ENCODE assay signal across 20 cellular contexts in the genomic region with DNA sequence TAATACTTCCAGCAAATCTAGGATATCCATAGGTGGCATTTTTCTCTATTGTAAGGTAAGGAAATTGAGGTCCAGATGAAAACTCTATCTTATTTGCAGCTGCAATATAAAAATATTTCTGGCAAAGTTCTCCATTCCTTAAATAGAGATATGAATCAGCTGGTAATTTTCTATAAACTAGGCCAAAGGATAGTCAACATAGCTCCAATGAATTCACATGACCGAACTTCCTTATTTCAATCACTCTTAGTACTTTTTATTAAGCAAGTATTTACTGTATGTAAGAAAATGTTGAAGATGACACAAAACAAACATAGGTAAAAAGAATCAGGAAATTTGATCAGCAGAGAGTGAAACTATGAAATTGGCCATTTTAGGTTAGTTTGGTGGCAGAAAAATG. TPM values are rescaled to one million over a fixed set of nuclear protein-coding genes. Genes with fewer than 3 reads are reported as not detected.
A peak's percentile ranks its signal among the peaks of the same experiment; 100 is the strongest.
DNase-seq lines count a peak whose midpoint lies in the region; ATAC-seq and TF ChIP-seq lines count a peak whose summit lies in the region.
"Had no signal": no experiment of that assay in that cellular context is flagged by ENCODE, and none has a peak within 500 bp of the region (broad histone marks: within the 10 kb centered on the region; RNA-seq: fewer than 3 reads in every experiment).

No MANE protein-coding gene starts in this region.

- H3K27me3 ChIP-seq in PC-3 (ENCODE audit: low read length) = no peaks in the 10 kb centered on the region
- H3K27me3 ChIP-seq in lung (ENCODE audit: control insufficient read depth, insufficient read depth) = no peaks in the 10 kb centered on the region
- no peaks in the 10 kb centered on the region for H3K27me3 ChIP-seq in upper lobe of right lung
- no peaks in the 10 kb centered on the region for H3K27me3 ChIP-seq in PC-9 (ENCODE audit: insufficient read depth, low read depth)
- H3K27me3 ChIP-seq in smooth muscle cell (ENCODE audit: low read depth) = no peaks in the 10 kb centered on the region
- H3K27me3 ChIP-seq: BLaER1 had no signal

- DNase-seq in NOMO-1 treated with DMSO at 0.1 percent for 48 hours (lab: John Stamatoyannopoulos, UW; ENCODE audit: unreplicated experiment) = peak; percentile 36
- no peak for DNase-seq in NOMO-1 (lab: John Stamatoyannopoulos, UW; ENCODE audit: unreplicated experiment in 2 of 2)
- no peak for DNase-seq in PC-3
- no peak for DNase-seq in lung (ENCODE audit: low spot score)
- DNase-seq in upper lobe of right lung = no peak
- no peak for DNase-seq in Kasumi-1 (lab: John Stamatoyannopoulos, UW)
- DNase-seq in PC-9 = no peak
- no peak for DNase-seq in smooth muscle cell (lab: John Stamatoyannopoulos, UW; ENCODE audit: unreplicated experiment)
- DNase-seq: Caco-2; CD8-positive, alpha-beta T cell; DMS153; DND-41; GM23248; H7; HCEC 1CT had no signal

- TF ChIP-seq CTCF in PC-3 (conservative IDR thresholded peaks at IDR 0.05; ENCODE audit: low read depth, low read length) (no peak), lung (IDR thresholded peaks at IDR 0.05; ENCODE audit: control extremely low read depth, extremely low read depth) (no peak), upper lobe of right lung (IDR thresholded peaks at IDR 0.05) (no peak), PC-9 (conservative IDR thresholded peaks at IDR 0.05) (no peak), smooth muscle cell (IDR thresholded peaks at IDR 0.05; ENCODE audit: borderline replicate concordance, insufficient read depth, poor library complexity, severe bottlenecking) (no peak)

- H3F3A ChIP-seq in PC-3 (ENCODE audit: low read length, unreplicated experiment) = no peaks in the 10 kb centered on the region
- peaks cover 9% of the 10 kb centered on the region; the same call in 1 of the 2 replicates for H3F3A ChIP-seq in PC-9 (ENCODE audit: insufficient read depth, low read depth)
- no peaks in the 10 kb centered on the region for H3F3A ChIP-seq in smooth muscle cell (ENCODE audit: low read depth)

- ATAC-seq in PC-3 (peak; percentile 29; the same call in 1 of the 2 replicates), lung (ENCODE audit: insufficient read depth, low FRiP score) (peak; percentile 47), upper lobe of right lung (peak; percentile 56)
- ATAC-seq: CD8-positive, alpha-beta T cell had no signal

- POLR2A ChIA-PET in PC-3 (lab: Charles Lee; ENCODE audit: unreplicated experiment) (no interaction called here), PC-9 (lab: Charles Lee; ENCODE audit: unreplicated experiment) (no interaction called here)

- H3K79me2 ChIP-seq in PC-3 (ENCODE audit: low read length) (no peaks in the 10 kb centered on the region), PC-9 (ENCODE audit: low read depth) (no peaks in the 10 kb centered on the region), smooth muscle cell (ENCODE audit: low read depth) (no peaks in the 10 kb centered on the region)

- CTCF ChIA-PET in PC-3 (lab: Charles Lee) = no interaction called here
- CTCF ChIA-PET in PC-9 (lab: Charles Lee) = no interaction called here

- H2AFZ ChIP-seq in PC-3 (ENCODE audit: low read length) = no peak overlapping the region
- H2AFZ ChIP-seq in PC-9 = no peak overlapping the region
- no peak overlapping the region for H2AFZ ChIP-seq in smooth muscle cell (ENCODE audit: low read depth)
- H2AFZ ChIP-seq: GM23248 had no signal

- H3K27ac ChIP-seq in PC-3 (ENCODE audit: low read length) = no peak overlapping the region
- peak overlapping the region in 1 of 2 donors; percentile 40 for H3K27ac ChIP-seq in lung (ENCODE audit: low read depth in 1 of 2, low read length in 1 of 2)
- peak overlapping the region; percentile 9 for H3K27ac ChIP-seq in upper lobe of right lung
- no peak overlapping the region for H3K27ac ChIP-seq in PC-9
- no peak overlapping the region for H3K27ac ChIP-seq in smooth muscle cell (ENCODE audit: low read depth)
- H3K27ac ChIP-seq: 22Rv1, BLaER1, C4-2B, GM23248 had no signal

- no peaks in the 10 kb centered on the region for H3K36me3 ChIP-seq in PC-3 (ENCODE audit: low read depth, low read length)
- no peaks in the 10 kb centered on the region for H3K36me3 ChIP-seq in lung (ENCODE audit: control insufficient read depth in 2 of 2, insufficient read depth in 2 of 2, low read length in 2 of 2)
- H3K36me3 ChIP-seq in upper lobe of right lung = no peaks in the 10 kb centered on the region
- H3K36me3 ChIP-seq in PC-9 (ENCODE audit: low read depth) = no peaks in the 10 kb centered on the region
- H3K36me3 ChIP-seq in smooth muscle cell (ENCODE audit: low read depth) = no peaks in the 10 kb centered on the region
- H3K36me3 ChIP-seq: BLaER1 had no signal

- BruUV-seq in PC-3 (replicated peaks; lab: Mats Ljungman, UMichigan) (no TSS peak), PC-9 (replicated peaks; lab: Mats Ljungman, UMichigan) (no TSS peak)

- H3K9ac ChIP-seq in PC-3 (ENCODE audit: low read length) = no peak overlapping the region
- no peak overlapping the region for H3K9ac ChIP-seq in smooth muscle cell (ENCODE audit: low read depth)
- H3K9ac ChIP-seq: BLaER1, GM23248 had no signal

- H3K4me3 ChIP-seq in PC-3 (ENCODE audit: low read length) (no peak overlapping the region), lung (no peak overlapping the region), upper lobe of right lung (no peak overlapping the region), PC-9 (no peak overlapping the region), smooth muscle cell (no peak overlapping the region)
- H3K4me3 ChIP-seq: BLaER1, GM23248 had no signal

- H3K4me1 ChIP-seq in PC-3 (ENCODE audit: insufficient read depth, low read length) (peaks cover 14% of the 10 kb centered on the region), lung (ENCODE audit: control insufficient read depth in 2 of 2, insufficient read depth in 2 of 2, low read length in 2 of 2) (peaks cover 0 to 1% of the 10 kb centered on the region in 2 donors), upper lobe of right lung (no peaks in the 10 kb centered on the region), PC-9 (replicated peaks; ENCODE audit: insufficient read depth) (peaks cover 15% of the 10 kb centered on the region), smooth muscle cell (ENCODE audit: low read depth) (no peaks in the 10 kb centered on the region)
- H3K4me1 ChIP-seq: BLaER1, Caco-2 had no signal

- H3K9me3 ChIP-seq in PC-3 (ENCODE audit: low read length) (no peaks in the 10 kb centered on the region), lung (ENCODE audit: control insufficient read depth in 2 of 2, insufficient read depth in 1 of 2, low read length in 1 of 2) (peaks cover 0 to 2% of the 10 kb centered on the region in 2 donors), upper lobe of right lung (no peaks in the 10 kb centered on the region), PC-9 (ENCODE audit: insufficient read depth, low read depth) (no peaks in the 10 kb centered on the region), smooth muscle cell (replicated peaks; ENCODE audit: low read depth) (no peaks in the 10 kb centered on the region)
- H3K9me3 ChIP-seq: BLaER1, Caco-2 had no signal

- no peaks in the 10 kb centered on the region for H4K20me1 ChIP-seq in PC-3 (ENCODE audit: low read length)
- H4K20me1 ChIP-seq in PC-9 (ENCODE audit: insufficient read depth) = no peaks in the 10 kb centered on the region
- H4K20me1 ChIP-seq in smooth muscle cell (ENCODE audit: low read depth) = no peaks in the 10 kb centered on the region
- H4K20me1 ChIP-seq: BLaER1 had no signal

- H3K4me2 ChIP-seq in PC-3 (ENCODE audit: low read length) (no peak overlapping the region), PC-9 (no peak overlapping the region), smooth muscle cell (no peak overlapping the region)
- H3K4me2 ChIP-seq: BLaER1 had no signal

- WGBS in lung, 2 donors = 81 to 90% methylated on average over 1 of the region's 1 CpG
- WGBS in smooth muscle cell (ENCODE audit: low lambda C conversion rate) = 91% methylated on average over 1 of the region's 1 CpG

- intact Hi-C loops in PC-3 (cut with micrococcal nuclease) (no loop called here), upper lobe of right lung (cut with DNase I) (no loop called here), PC-9 (cut with micrococcal nuclease; ENCODE audit: unreplicated experiment) (no loop called here)

- H3K9me2 ChIP-seq in PC-3 (replicated peaks; ENCODE audit: low read length) = no peaks in the 10 kb centered on the region
- no peaks in the 10 kb centered on the region for H3K9me2 ChIP-seq in PC-9 (ENCODE audit: insufficient read depth)

RNA-seq across cellular contexts. Expression of gene LCP1, which starts 13.0 kb away (rescaled TPM):
- total RNA-seq in PC-3 (2014; rRNA removed) = 133 and 143 TPM in 2 replicates
- total RNA-seq in lung = 100 to 1,000 TPM in 1 of 2 donors, 10 to 100 TPM in 1; 89.8 to 227 TPM
- polyA plus RNA-seq in lung = 100 to 1,000 TPM in 1 of 2 donors, 10 to 100 TPM in 1; 42.9 to 539 TPM
- 234 TPM for total RNA-seq in upper lobe of right lung
- total RNA-seq in PC-9 (2021) = 131 and 197 TPM in 2 replicates
- total RNA-seq in smooth muscle cell = 38.7 and 62.4 TPM in 2 replicates
- polyA plus RNA-seq in smooth muscle cell = 7.6 and 29.1 TPM in 2 replicates
- total RNA-seq: GM23248 had no signal
- polyA plus RNA-seq: AG04450 had no signal

RNA-seq across cellular contexts. Expression of gene LRRC63, which starts 16.7 kb away (rescaled TPM):
- total RNA-seq in PC-3 (2014; rRNA removed) (0.26 and 0.35 TPM in 2 replicates), lung (1 to 10 TPM in 1 of 2 donors, under 1 TPM in 1; 0.83 to 1.1 TPM), upper lobe of right lung (0.29 TPM), PC-9 (2021) (0.28 TPM in 1 of 2 replicates, not detected in the other), smooth muscle cell (0.09 TPM in 1 of 2 replicates, not detected in the other)
- polyA plus RNA-seq in lung (under 1 TPM; 0.13 to 0.18 TPM), smooth muscle cell (0.16 and 0.18 TPM in 2 replicates)
- total RNA-seq: Caco-2, GM23248, H1, H7 had no signal
- polyA plus RNA-seq: AG04450, GM23248, H1 had no signal
